Comparison of ENCODE assay signal across 10 cellular contexts in the genomic region with DNA sequence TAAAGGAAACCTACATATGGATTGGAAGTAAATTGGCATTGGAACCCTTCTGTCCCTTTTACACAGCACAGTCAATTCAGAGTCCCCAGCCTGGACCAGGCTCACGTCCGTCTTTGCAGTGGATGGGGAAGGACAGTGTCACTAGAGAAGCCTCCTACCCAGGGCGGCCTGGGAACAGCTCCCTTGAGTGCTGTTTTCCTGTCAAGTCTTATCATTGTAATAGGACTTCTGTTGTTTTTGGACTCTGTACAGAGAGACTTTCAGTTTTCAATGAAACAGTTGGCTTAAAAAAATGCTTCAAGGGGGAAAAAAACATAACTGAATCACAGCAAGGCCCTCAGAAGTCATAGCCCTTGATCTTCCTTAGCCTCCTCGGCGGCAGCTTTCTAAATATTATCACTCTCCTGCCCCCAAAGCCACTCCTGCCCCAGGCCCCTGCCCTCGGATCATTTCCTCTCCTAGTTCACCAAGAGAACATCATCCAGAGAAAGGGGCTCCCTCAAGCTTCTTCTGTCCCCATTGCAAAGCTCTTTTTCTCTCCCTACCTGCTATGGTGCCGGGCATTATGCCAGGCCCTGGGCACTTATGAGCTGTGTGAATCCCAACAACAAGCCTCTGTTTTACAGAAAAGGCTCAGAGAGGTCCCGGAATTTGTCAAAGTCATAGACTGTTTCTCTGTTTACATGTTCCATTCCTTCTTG. TPM values are rescaled to one million over a fixed set of nuclear protein-coding genes. Genes with fewer than 3 reads are reported as not detected.
DNase-seq lines count a peak whose midpoint lies in the region; ATAC-seq and TF ChIP-seq lines count a peak whose summit lies in the region.
"Had no signal": no experiment of that assay in that cellular context is flagged by ENCODE, and none has a peak within 500 bp of the region (broad histone marks: within the 10 kb centered on the region; RNA-seq: fewer than 3 reads in every experiment).

No MANE protein-coding gene starts in this region.

- H3K9me3 ChIP-seq in Panc1 (ENCODE audit: control insufficient read depth, insufficient read depth, low read depth, low read length): no peaks in the 10 kb centered on the region

- peaks cover 14% of the 10 kb centered on the region for H3K27me3 Mint-ChIP-seq in nephron (ENCODE audit: low read depth)

- BruUV-seq in Panc1 (replicated peaks; lab: Mats Ljungman, UMichigan): no TSS peak

- CTCF ChIA-PET in Panc1 (lab: Charles Lee): no interaction called here

- peak overlapping the region in 1 of 3 experiments; percentile 7 for H3K4me3 Mint-ChIP-seq in nephron

- no peaks in the 10 kb centered on the region for H3K36me3 Mint-ChIP-seq in nephron (ENCODE audit: low read depth)

- H3K27ac Mint-ChIP-seq in nephron: peak overlapping the region; percentile 77 to 89 (median 83)

- H3K4me3 ChIP-seq in AG10803 (ENCODE audit: low read length) (no peak overlapping the region), Panc1 (ENCODE audit: low read depth in 2 of 2, low read length in 2 of 2) (no peak overlapping the region), fibroblast of mammary gland (ENCODE audit: control insufficient read depth, low read depth, low read length) (no peak overlapping the region)

- intact Hi-C loops in Panc1 (cut with micrococcal nuclease; ENCODE audit: unreplicated experiment): no loop called here

- H3K4me1 ChIP-seq in Panc1 (ENCODE audit: control insufficient read depth, insufficient read depth, low read length): no peaks in the 10 kb centered on the region

- peaks cover 45% of the 10 kb centered on the region for H3K4me1 Mint-ChIP-seq in nephron

- in situ Hi-C loops in Panc1 (cut with HindIII; ENCODE audit: low pct_unique_long_range_greater_than_20kb, low sequenced_read_pairs): no loop called here

- H3K36me3 ChIP-seq in Panc1 (ENCODE audit: control insufficient read depth, insufficient read depth, low read length): no peaks in the 10 kb centered on the region

- H3K9me3 Mint-ChIP-seq in nephron: no peaks in the 10 kb centered on the region

- no peaks in the 10 kb centered on the region for H3K27me3 ChIP-seq in Panc1 (ENCODE audit: control insufficient read depth, insufficient read depth, low read length)

- TF ChIP-seq CTCF in AG10803 (conservative IDR thresholded peaks at IDR 0.05; ENCODE audit: low read length) (no peak), Panc1 (IDR thresholded peaks at IDR 0.05) (no peak), fibroblast of mammary gland (conservative IDR thresholded peaks at IDR 0.05; ENCODE audit: control insufficient read depth, insufficient read depth, low read depth, low read length) (no peak), nephron (IDR thresholded peaks at IDR 0.05; ENCODE audit: unreplicated experiment in 3 of 3) (no peak)

- peak; percentile 2 for DNase-seq in AG10803 (ENCODE audit: low read depth)
- no peak for DNase-seq in Panc1 (ENCODE audit: low read depth, low spot score)
- DNase-seq in fibroblast of mammary gland (ENCODE audit: low read depth): peak; percentile 47
- DNase-seq in T-helper 2 cell: no peak
- no peak for DNase-seq in SIG-M5 (lab: John Stamatoyannopoulos, UW)
- DNase-seq: NCI-H446 treated with DMSO at 0.1 percent for 48 hours had no signal

- POLR2A ChIA-PET in Panc1 (lab: Charles Lee): interaction anchor here (0.7 kb wide), 1 partner anchor 102 kb away, joined by 6 read pairs; no protein-coding TSS in a partner anchor

- ATAC-seq in Panc1: peak; percentile 34; the same call in 1 of the 2 replicates
- no peak for ATAC-seq in GM18907 (IDR thresholded peaks at IDR 0.05; ENCODE audit: unreplicated experiment)
- ATAC-seq in GM21390 (IDR thresholded peaks at IDR 0.05; ENCODE audit: unreplicated experiment): no peak

- no peak overlapping the region for H3K27ac ChIP-seq in Panc1 (ENCODE audit: low read length)

RNA-seq across cellular contexts. Expression of a gene that starts 37.8 kb away (rescaled TPM):
- total RNA-seq in Panc1 (2021; ENCODE audit: unreplicated experiment): 18.2 TPM
- 10.2 TPM for polyA plus RNA-seq in Panc1 (2012; ENCODE audit: insufficient read length)
- total RNA-seq: T-helper 2 cell treated with Interferon-gamma antibody and Interleukin-4, amounts not matched to agents 100 ng/mL and 5 ng/mL, for 36 hours had no signal

Comparison
In these comparisons a context has a peak if more than half of its experiments do, and no peak if none do; other contexts are left out.
1. DNase-seq: peak in AG10803 (single experiment) and fibroblast of mammary gland (single experiment); none in Panc1 (single experiment), T-helper 2 cell (0 of 5) and SIG-M5 (single experiment).